Comparison of ENCODE assay signal across 11 cellular contexts in the genomic region with DNA sequence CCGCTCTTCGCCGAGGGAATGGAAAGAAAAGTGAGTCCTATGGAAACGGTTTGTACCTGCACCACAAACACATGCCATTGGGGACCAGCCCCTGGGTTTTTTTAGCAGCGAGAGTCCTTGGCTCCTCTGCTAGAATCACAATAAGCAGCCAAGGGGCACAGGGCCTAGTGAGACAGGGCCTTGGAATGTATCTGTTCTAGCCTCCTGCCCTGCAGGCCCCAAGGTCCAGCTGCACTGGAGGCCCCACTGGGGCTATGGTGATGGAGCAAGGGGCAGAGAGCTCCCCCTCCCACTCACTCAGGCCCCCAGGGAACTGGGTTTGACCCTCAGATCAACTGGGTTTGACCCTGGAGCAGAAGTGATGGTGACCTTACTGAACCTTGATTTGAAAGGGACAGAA. TPM values are rescaled to one million over a fixed set of nuclear protein-coding genes. Genes with fewer than 3 reads are reported as not detected.
DNase-seq lines count a peak whose midpoint lies in the region; ATAC-seq and TF ChIP-seq lines count a peak whose summit lies in the region.
"Had no signal": no experiment of that assay in that cellular context is flagged by ENCODE, and none has a peak within 500 bp of the region (broad histone marks: within the 10 kb centered on the region; RNA-seq: fewer than 3 reads in every experiment).

No MANE protein-coding gene starts in this region.

- in situ Hi-C loops in transverse colon (cut with MboI; ENCODE audit: low pct_ligation_motif_present in 1 of 4, low pct_unique_long_range_greater_than_20kb in 1 of 4, low sequenced_read_pairs in 3 of 4) = no loop called here

- H3K9me3 ChIP-seq in Peyer's patch (no peaks in the 10 kb centered on the region), fibroblast of lung (ENCODE audit: control insufficient read depth, insufficient read depth, low read depth, low read length) (no peaks in the 10 kb centered on the region), transverse colon (no peaks in the 10 kb centered on the region)

- peak overlapping the region; percentile 52 to 89 (median 60) for H3K27ac ChIP-seq in Peyer's patch
- peak overlapping the region; percentile 60 for H3K27ac ChIP-seq in fibroblast of lung (ENCODE audit: insufficient read depth, low read length)
- H3K27ac ChIP-seq in transverse colon = peak overlapping the region; percentile 83 to 93 (median 89)

- H4K20me1 ChIP-seq in fibroblast of lung (ENCODE audit: control insufficient read depth, extremely low read depth, insufficient read depth, low read length) = no peaks in the 10 kb centered on the region

- no peak overlapping the region for H3K4me3 Mint-ChIP-seq in activated CD4-positive, alpha-beta memory T cell treated with anti-CD3 and anti-CD28 coated beads, Interleukin-2, amount 10 ng/mL, durations not matched to agents 7 days and 5 days
- H3K4me3 Mint-ChIP-seq: T-helper 2 cell treated with Interferon-gamma antibody and Interleukin-4, amounts not matched to agents 5 μg/mL and 100 μg/mL, for 36 hours had no signal

- ATAC-seq in HG03354 (IDR thresholded peaks at IDR 0.05; ENCODE audit: poor library complexity, severe bottlenecking, unreplicated experiment) (no peak), GM19455 (IDR thresholded peaks at IDR 0.05; ENCODE audit: unreplicated experiment) (no peak)

- no peak for TF ChIP-seq POLR2A in Peyer's patch (IDR thresholded peaks at IDR 0.05)
- no peak for TF ChIP-seq POLR2A in transverse colon (IDR thresholded peaks at IDR 0.05)

- H3K4me3 ChIP-seq in Peyer's patch (no peak overlapping the region), fibroblast of lung (replicated peaks in 1 of 4; ENCODE audit: control extremely low read depth in 1 of 4, insufficient read depth in 1 of 4, low read depth in 3 of 4, low read length in 4 of 4) (no peak overlapping the region), transverse colon (no peak overlapping the region)

- peak in 1 of 3 donors; percentile 49 for DNase-seq in Peyer's patch
- DNase-seq in fibroblast of lung (ENCODE audit: low read depth in 2 of 2) = peak; percentile 68 to 69
- DNase-seq in myocyte (ENCODE audit: low read depth) = peak; percentile 28
- peak; percentile 26 for DNase-seq in transverse colon
- DNase-seq in activated CD4-positive, alpha-beta memory T cell treated with anti-CD3 and anti-CD28 coated beads, Interleukin-2, amount 10 ng/mL, durations not matched to agents 7 days and 5 days = no peak
- DNase-seq in T-helper 2 cell = no peak
- DNase-seq: NCI-H1694 had no signal

- CTCF ChIA-PET in activated CD4-positive, alpha-beta memory T cell treated with anti-CD3 and anti-CD28 coated beads, Interleukin-2, amount 10 ng/mL, durations not matched to agents 7 days and 5 days (lab: Charles Lee) = no interaction called here

- H3K36me3 ChIP-seq in Peyer's patch (peaks cover 0 to 4% (median 0%) of the 10 kb centered on the region in 3 donors), fibroblast of lung (ENCODE audit: control insufficient read depth, insufficient read depth, low read length) (peaks cover 2% of the 10 kb centered on the region), transverse colon (no peaks in the 10 kb centered on the region)

- H3K9ac ChIP-seq in fibroblast of lung (ENCODE audit: insufficient read depth, low read length) = no peak overlapping the region

- no peaks in the 10 kb centered on the region for H3K36me3 Mint-ChIP-seq in activated CD4-positive, alpha-beta memory T cell treated with anti-CD3 and anti-CD28 coated beads, Interleukin-2, amount 10 ng/mL, durations not matched to agents 7 days and 5 days (ENCODE audit: low read depth)

- intact Hi-C loops in transverse colon (cut with DNase I; ENCODE audit: low total_unique reads) = no loop called here

- H3K79me2 ChIP-seq in fibroblast of lung (ENCODE audit: control insufficient read depth, insufficient read depth, low read length) = no peaks in the 10 kb centered on the region

- H3K4me1 ChIP-seq in Peyer's patch (peaks cover 0 to 23% (median 0%) of the 10 kb centered on the region in 4 donors), fibroblast of lung (ENCODE audit: control insufficient read depth, extremely low read depth, insufficient read depth, low read length) (peaks cover 31% of the 10 kb centered on the region), transverse colon (peaks cover 13 to 65% (median 34%) of the 10 kb centered on the region in 4 donors)

- POLR2A ChIA-PET in activated CD4-positive, alpha-beta memory T cell treated with anti-CD3 and anti-CD28 coated beads, Interleukin-2, amount 10 ng/mL, durations not matched to agents 7 days and 5 days (lab: Charles Lee) = no interaction called here

- TF ChIP-seq CTCF in Peyer's patch (IDR thresholded peaks at IDR 0.05) (no peak), fibroblast of lung (conservative IDR thresholded peaks at IDR 0.05 in 1 of 2, IDR thresholded peaks at IDR 0.05 in 1 of 2; ENCODE audit: low read depth in 1 of 2, low read length in 2 of 2) (no peak), transverse colon (IDR thresholded peaks at IDR 0.05) (no peak)

- H3K9me3 Mint-ChIP-seq in activated CD4-positive, alpha-beta memory T cell treated with anti-CD3 and anti-CD28 coated beads, Interleukin-2, amount 10 ng/mL, durations not matched to agents 7 days and 5 days = no peaks in the 10 kb centered on the region
- H3K9me3 Mint-ChIP-seq: T-helper 2 cell treated with Interferon-gamma antibody and Interleukin-4, amounts not matched to agents 5 μg/mL and 100 μg/mL, for 36 hours had no signal

- 70 to 78% methylated on average over 4 to 5 of the region's 5 CpGs for WGBS in transverse colon (ENCODE audit: low coverage in 1 of 2), 2 donors

- H2AFZ ChIP-seq in fibroblast of lung (ENCODE audit: low read length) = no peak overlapping the region

- H3K4me2 ChIP-seq in fibroblast of lung (ENCODE audit: extremely low read depth, insufficient read depth, low read length) = peak overlapping the region; percentile 16

- peaks cover 9% of the 10 kb centered on the region for H3K27me3 Mint-ChIP-seq in activated CD4-positive, alpha-beta memory T cell treated with anti-CD3 and anti-CD28 coated beads, Interleukin-2, amount 10 ng/mL, durations not matched to agents 7 days and 5 days

- no peak overlapping the region for H3K27ac Mint-ChIP-seq in activated CD4-positive, alpha-beta memory T cell treated with anti-CD3 and anti-CD28 coated beads, Interleukin-2, amount 10 ng/mL, durations not matched to agents 7 days and 5 days
- H3K27ac Mint-ChIP-seq: T-helper 2 cell treated with Interferon-gamma antibody and Interleukin-4, amounts not matched to agents 5 μg/mL and 100 μg/mL, for 36 hours had no signal

- H3K27me3 ChIP-seq in Peyer's patch (no peaks in the 10 kb centered on the region), fibroblast of lung (ENCODE audit: control insufficient read depth, insufficient read depth, low read length) (no peaks in the 10 kb centered on the region), transverse colon (no peaks in the 10 kb centered on the region)

- peaks cover 6% of the 10 kb centered on the region for H3K4me1 Mint-ChIP-seq in activated CD4-positive, alpha-beta memory T cell treated with anti-CD3 and anti-CD28 coated beads, Interleukin-2, amount 10 ng/mL, durations not matched to agents 7 days and 5 days

- no peak for TF ChIP-seq EP300 in transverse colon (IDR thresholded peaks at IDR 0.05; ENCODE audit: low read depth)

RNA-seq across cellular contexts. Expression of a gene that starts 14.4 kb away (rescaled TPM):
- total RNA-seq in Peyer's patch (10 to 100 TPM in 1 of 4 donors, 1 to 10 TPM in 3; 2.9 to 10.7 (median 4.8) TPM), fibroblast of lung (15.4 and 27.1 TPM in 2 replicates), myocyte (167 and 196 TPM in 2 replicates), transverse colon (1 to 10 TPM; 2.2 to 6.7 (median 4.6) TPM)
- 19.0 and 19.2 TPM in 2 replicates for polyA plus RNA-seq in fibroblast of lung
- polyA plus RNA-seq in fibroblast of lung (2012) = 33.9 and 36.0 TPM in 2 replicates
- 85.3 and 92.1 TPM in 2 replicates for polyA minus RNA-seq in fibroblast of lung (ENCODE audit: low replicate concordance)
- 71.9 TPM for polyA plus RNA-seq in myocyte (2012)
- under 1 TPM; 0.55 to 0.81 TPM for total RNA-seq in activated CD4-positive, alpha-beta memory T cell treated with anti-CD3 and anti-CD28 coated beads, Interleukin-2, amount 10 ng/mL, durations not matched to agents 7 days and 5 days

RNA-seq across cellular contexts. Expression of a gene that starts 43.2 kb away (rescaled TPM):
- total RNA-seq in Peyer's patch (10 to 100 TPM in 3 of 4 donors, 1 to 10 TPM in 1; 10.0 to 70.1 (median 32.6) TPM), fibroblast of lung (20.5 and 36.3 TPM in 2 replicates), myocyte (3.2 and 6.0 TPM in 2 replicates), transverse colon (100 to 1,000 TPM in 3 of 4 donors, 10 to 100 TPM in 1; 73.2 to 166 (median 115) TPM)
- 9.7 and 74.9 TPM in 2 replicates for polyA plus RNA-seq in fibroblast of lung
- polyA plus RNA-seq in fibroblast of lung (2012) = 12.2 and 102 TPM in 2 replicates
- polyA minus RNA-seq in fibroblast of lung (ENCODE audit: low replicate concordance) = 15.5 and 153 TPM in 2 replicates
- 12.2 TPM for polyA plus RNA-seq in myocyte (2012)
- total RNA-seq in activated CD4-positive, alpha-beta memory T cell treated with anti-CD3 and anti-CD28 coated beads, Interleukin-2, amount 10 ng/mL, durations not matched to agents 7 days and 5 days = not detected
- total RNA-seq: HT1080 had no signal

RNA-seq across cellular contexts. Expression of a gene that starts 52.2 kb away (rescaled TPM):
- total RNA-seq in Peyer's patch (10 to 100 TPM; 20.6 to 31.0 (median 21.6) TPM), fibroblast of lung (41.9 and 47.7 TPM in 2 replicates), myocyte (38.9 and 59.4 TPM in 2 replicates), transverse colon (10 to 100 TPM in 3 of 4 donors, 1 to 10 TPM in 1; 3.0 to 37.0 (median 33.7) TPM)
- 102 and 103 TPM in 2 replicates for polyA plus RNA-seq in fibroblast of lung
- 87.4 and 89.3 TPM in 2 replicates for polyA plus RNA-seq in fibroblast of lung (2012)
- polyA minus RNA-seq in fibroblast of lung (ENCODE audit: low replicate concordance) = 0.82 and 37.3 TPM in 2 replicates
- polyA plus RNA-seq in myocyte (2012) = 60.9 TPM
- 10 to 100 TPM; 42.5 to 44.8 TPM for total RNA-seq in activated CD4-positive, alpha-beta memory T cell treated with anti-CD3 and anti-CD28 coated beads, Interleukin-2, amount 10 ng/mL, durations not matched to agents 7 days and 5 days

Comparison
In these comparisons a context has a peak if more than half of its experiments do, and no peak if none do; other contexts are left out.
1. DNase-seq: peak in fibroblast of lung (2 of 2), myocyte (single experiment) and transverse colon (single experiment); none in activated CD4-positive, alpha-beta memory T cell treated with anti-CD3 and anti-CD28 coated beads, Interleukin-2, amount 10 ng/mL, durations not matched to agents 7 days and 5 days (single experiment) and T-helper 2 cell (0 of 5).
2. Peak in every context shown above with its lines, with median percentiles within 50 percentile points of each other: H3K27ac ChIP-seq.